In genomic region chr5:123119334-123119986, GRCh38 we compare ENCODE assay signal across 11 cellular contexts. TPM values are rescaled to one million over a fixed set of nuclear protein-coding genes. Genes with fewer than 3 reads are reported as not detected.
DNase-seq lines count a peak whose midpoint lies in the region; TF ChIP-seq lines count a peak whose summit lies in the region.
"Had no signal": no experiment of that assay in that cellular context is flagged by ENCODE, and none has a peak within 500 bp of the region (broad histone marks: within the 10 kb centered on the region; RNA-seq: fewer than 3 reads in every experiment).

No MANE protein-coding gene starts in this region.

- H3K36me3 ChIP-seq in H7 (replicated peaks; ENCODE audit: control insufficient read depth, insufficient read depth, low read length) = no peaks in the 10 kb centered on the region

- no peaks in the 10 kb centered on the region for H3K27me3 ChIP-seq in H7 (ENCODE audit: control insufficient read depth, insufficient read depth, low read length)

- DNase-seq in H7 = peak; percentile 78
- DNase-seq in OCI-M1 (lab: John Stamatoyannopoulos, UW) = peak; percentile 27
- peak; percentile 83 for DNase-seq in fibroblast of the aortic adventitia (ENCODE audit: low read depth)
- DNase-seq in renal cortical epithelial cell (ENCODE audit: low read depth) = peak; percentile 25
- DNase-seq in NCI-H345 treated with DMSO at 0.1 percent for 48 hours (lab: John Stamatoyannopoulos, UW; ENCODE audit: unreplicated experiment) = no peak
- DNase-seq in stimulated activated naive CD4-positive, alpha-beta T cell (lab: John Stamatoyannopoulos, UW) = no peak
- DNase-seq in activated T-cell treated with anti-CD3 and anti-CD28 coated beads for 4 hours = no peak
- DNase-seq in SKM-1 (lab: John Stamatoyannopoulos, UW; ENCODE audit: unreplicated experiment) = no peak
- DNase-seq: activated gamma-delta T cell, NCI-H1092 treated with DMSO at 0.1 percent for 48 hours, T-helper 17 cell had no signal

- peak; percentile 34 for TF ChIP-seq CTCF in fibroblast of the aortic adventitia (IDR thresholded peaks at IDR 0.05; ENCODE audit: insufficient read depth, low read length)

- H3K4me3 ChIP-seq in H7 (ENCODE audit: insufficient read depth, low read depth, low read length) (no peak overlapping the region), fibroblast of the aortic adventitia (ENCODE audit: low read depth, low read length) (peak overlapping the region; percentile 4)

RNA-seq across cellular contexts. Expression of gene PRDM6, which starts 30.4 kb away (rescaled TPM):
- total RNA-seq in H7 (2014; rRNA removed; shearing (Covaris generic)) = 0.21 TPM in 1 of 2 replicates, not detected in the other
- total RNA-seq in fibroblast of the aortic adventitia (ENCODE audit: low replicate concordance) = 1.4 and 7.8 TPM in 2 replicates
- total RNA-seq in renal cortical epithelial cell = under 0.01 and 1.2 TPM in 2 replicates
- total RNA-seq: T-helper 17 cell had no signal

Comparison
In these comparisons a context has a peak if more than half of its experiments do, and no peak if none do; other contexts are left out.
1. DNase-seq: peak in H7 (single experiment), OCI-M1 (single experiment), fibroblast of the aortic adventitia (single experiment) and renal cortical epithelial cell (single experiment); none in NCI-H345 treated with DMSO at 0.1 percent for 48 hours (single experiment), stimulated activated naive CD4-positive, alpha-beta T cell (0 of 6), activated T-cell treated with anti-CD3 and anti-CD28 coated beads for 4 hours (single experiment) and SKM-1 (single experiment).